8 cellular contexts compared by ENCODE assay signal in genomic region chr5:40904205-40904993, GRCh38. TPM values are rescaled to one million over a fixed set of nuclear protein-coding genes. Genes with fewer than 3 reads are reported as not detected.
DNase-seq lines count a peak whose midpoint lies in the region; ATAC-seq, FAIRE-seq and TF ChIP-seq lines count a peak whose summit lies in the region.

No MANE protein-coding gene starts in this region.

- no peaks in the 10 kb centered on the region for H3K36me3 Mint-ChIP-seq in activated CD8-positive, alpha-beta memory T cell treated with anti-CD3 and anti-CD28 coated beads, Interleukin-2, amount 10 ng/mL, durations not matched to agents 7 days and 5 days
- no peaks in the 10 kb centered on the region for H3K36me3 Mint-ChIP-seq in MCF 10A (ENCODE audit: insufficient read depth, unreplicated experiment)

- H3K4me1 Mint-ChIP-seq in activated CD8-positive, alpha-beta memory T cell treated with anti-CD3 and anti-CD28 coated beads, Interleukin-2, amount 10 ng/mL, durations not matched to agents 7 days and 5 days: no peaks in the 10 kb centered on the region
- peaks cover 10% of the 10 kb centered on the region for H3K4me1 Mint-ChIP-seq in MCF 10A (ENCODE audit: insufficient read depth, unreplicated experiment)

- H3K27me3 Mint-ChIP-seq in activated CD8-positive, alpha-beta memory T cell treated with anti-CD3 and anti-CD28 coated beads, Interleukin-2, amount 10 ng/mL, durations not matched to agents 7 days and 5 days: peaks cover 16% of the 10 kb centered on the region
- H3K27me3 Mint-ChIP-seq in MCF 10A (ENCODE audit: insufficient read depth, unreplicated experiment): no peaks in the 10 kb centered on the region

- no peak overlapping the region for H2AFZ ChIP-seq in OCI-LY3 (ENCODE audit: low read depth, low read length)

- no peaks in the 10 kb centered on the region for H3K9me3 Mint-ChIP-seq in activated CD8-positive, alpha-beta memory T cell treated with anti-CD3 and anti-CD28 coated beads, Interleukin-2, amount 10 ng/mL, durations not matched to agents 7 days and 5 days (ENCODE audit: low read depth)
- no peaks in the 10 kb centered on the region for H3K9me3 Mint-ChIP-seq in MCF 10A (ENCODE audit: unreplicated experiment)

- peak overlapping the region; percentile 49 for H3K4me2 ChIP-seq in OCI-LY3 (ENCODE audit: low read length)

- intact Hi-C loops in MCF 10A (cut with micrococcal nuclease): loop anchor here (1.0 to 10.0 kb wide), 6 partner anchors 210 to 939 kb away; no protein-coding TSS in a partner anchor
- intact Hi-C loops in kidney (cut with DNase I): no loop called here

- peak; percentile 45 for DNase-seq in activated CD8-positive, alpha-beta memory T cell treated with anti-CD3 and anti-CD28 coated beads, Interleukin-2, amount 10 ng/mL, durations not matched to agents 7 days and 5 days
- DNase-seq in activated CD8-positive, alpha-beta memory T cell treated with anti-CD3 and anti-CD28 coated beads, Interleukin-2, amount 50 U/mL, for 48 hours: no peak
- DNase-seq in HUDEP-2 (lab: John Stamatoyannopoulos, UW; ENCODE audit: unreplicated experiment in 76 of 76) (peak in 57 of 76 experiments; percentile 2 to 63 (median 26)), MCF 10A (ENCODE audit: unreplicated experiment) (peak; percentile 81), kidney (no peak)
- peak; percentile 1 for DNase-seq in stimulated activated naive CD4-positive, alpha-beta T cell treated with Interleukin-2 at 50 U/mL for 16 hours (lab: John Stamatoyannopoulos, UW)

- H3K79me2 ChIP-seq in OCI-LY3 (ENCODE audit: low read length): no peaks in the 10 kb centered on the region

- CTCF ChIA-PET in activated CD8-positive, alpha-beta memory T cell treated with anti-CD3 and anti-CD28 coated beads, Interleukin-2, amount 10 ng/mL, durations not matched to agents 7 days and 5 days (lab: Charles Lee): interaction anchor here (1.0 to 1.4 kb wide), 3 partner anchors 11 to 1298 kb away, joined by 3 to 4 read pairs (median 3); no protein-coding TSS in a partner anchor
- CTCF ChIA-PET in MCF 10A (lab: Yijun Ruan, JAX): interaction anchor here (0.5 to 2.9 kb wide), 82 partner anchors 8 to 1511 kb away, joined by 3 to 43 read pairs (median 4); no protein-coding TSS in a partner anchor

- H3K4me3 Mint-ChIP-seq in activated CD8-positive, alpha-beta memory T cell treated with anti-CD3 and anti-CD28 coated beads, Interleukin-2, amount 10 ng/mL, durations not matched to agents 7 days and 5 days: no peak overlapping the region
- H3K4me3 Mint-ChIP-seq in MCF 10A (ENCODE audit: unreplicated experiment): no peak overlapping the region

- H3K9ac ChIP-seq in OCI-LY3 (ENCODE audit: low read length): no peak overlapping the region
- no peak overlapping the region for H3K9ac ChIP-seq in kidney (ENCODE audit: low read length in 2 of 2)

- no peaks in the 10 kb centered on the region for H3K9me3 ChIP-seq in OCI-LY3 (ENCODE audit: insufficient read depth, low read length)
- no peaks in the 10 kb centered on the region for H3K9me3 ChIP-seq in kidney (ENCODE audit: control insufficient read depth in 1 of 2, low read length in 2 of 2)

- TF ChIP-seq CTCF in OCI-LY3 (IDR thresholded peaks at IDR 0.05; ENCODE audit: low read depth, low read length): peak; percentile 89
- peak; percentile 90 for TF ChIP-seq CTCF in MCF 10A (IDR thresholded peaks at IDR 0.05; ENCODE audit: unreplicated experiment)
- peak; percentile 88 for TF ChIP-seq CTCF in kidney (IDR thresholded peaks at IDR 0.05; ENCODE audit: borderline replicate concordance, extremely low read depth, insufficient read depth)

- H3K4me1 ChIP-seq in OCI-LY3 (ENCODE audit: low read length) (peaks cover 9% of the 10 kb centered on the region), kidney (ENCODE audit: control insufficient read depth in 1 of 2, insufficient read depth in 1 of 2, low read depth in 1 of 2, low read length in 2 of 2) (no peaks in the 10 kb centered on the region)

- POLR2A ChIA-PET in MCF 10A (lab: Yijun Ruan, JAX): interaction anchor here (0.7 kb wide), 1 partner anchor 698 kb away, joined by 3 read pairs; no protein-coding TSS in a partner anchor

- H3K27ac Mint-ChIP-seq in activated CD8-positive, alpha-beta memory T cell treated with anti-CD3 and anti-CD28 coated beads, Interleukin-2, amount 10 ng/mL, durations not matched to agents 7 days and 5 days: no peak overlapping the region
- no peak overlapping the region for H3K27ac Mint-ChIP-seq in MCF 10A (ENCODE audit: low read depth, unreplicated experiment)

- H3K4me3 ChIP-seq in OCI-LY3 (ENCODE audit: low read length): no peak overlapping the region
- H3K4me3 ChIP-seq in kidney (ENCODE audit: low read length in 2 of 2): no peak overlapping the region

- H3K27ac ChIP-seq in OCI-LY3 (ENCODE audit: low read length): no peak overlapping the region
- H3K27ac ChIP-seq in kidney (ENCODE audit: low read depth in 2 of 2, low read length in 2 of 2): peak overlapping the region in 1 of 2 donors; percentile 47

- no TSS peak for BruUV-seq in MCF 10A (replicated peaks; lab: Mats Ljungman, UMichigan)

- no peaks in the 10 kb centered on the region for H3K27me3 ChIP-seq in OCI-LY3 (ENCODE audit: low read depth, low read length)

- H3K36me3 ChIP-seq in OCI-LY3 (replicated peaks; ENCODE audit: low read depth, low read length) (no peaks in the 10 kb centered on the region), kidney (ENCODE audit: control insufficient read depth in 1 of 2, insufficient read depth in 2 of 2, low read length in 2 of 2) (no peaks in the 10 kb centered on the region)

- no peaks in the 10 kb centered on the region for H4K20me1 ChIP-seq in OCI-LY3 (ENCODE audit: insufficient read depth, low read length)

- no peak for FAIRE-seq in kidney (lab: Jason Lieb, UNC)

- peak; percentile 66 for ATAC-seq in activated CD8-positive, alpha-beta memory T cell treated with anti-CD3 and anti-CD28 coated beads, Interleukin-2, amount 10 ng/mL, durations not matched to agents 7 days and 5 days
- peak; percentile 79 for ATAC-seq in GM21619 (IDR thresholded peaks at IDR 0.05; ENCODE audit: unreplicated experiment)

RNA-seq across cellular contexts. Expression of gene C7, which starts 4.9 kb away (rescaled TPM):
- not detected for total RNA-seq in activated CD8-positive, alpha-beta memory T cell treated with anti-CD3 and anti-CD28 coated beads, Interleukin-2, amount 10 ng/mL, durations not matched to agents 7 days and 5 days
- not detected in 2 replicates for total RNA-seq in MCF 10A (2022)
- 849 TPM for total RNA-seq in kidney
- polyA plus RNA-seq in kidney (ENCODE audit: insufficient read depth, low read depth, low replicate concordance): 158 TPM

Comparison
In these comparisons a context has a peak if more than half of its experiments do, and no peak if none do; other contexts are left out.
1. DNase-seq: peak in activated CD8-positive, alpha-beta memory T cell treated with anti-CD3 and anti-CD28 coated beads, Interleukin-2, amount 10 ng/mL, durations not matched to agents 7 days and 5 days (single experiment), HUDEP-2 (57 of 76), MCF 10A (single experiment) and stimulated activated naive CD4-positive, alpha-beta T cell treated with Interleukin-2 at 50 U/mL for 16 hours (single experiment); none in activated CD8-positive, alpha-beta memory T cell treated with anti-CD3 and anti-CD28 coated beads, Interleukin-2, amount 50 U/mL, for 48 hours (single experiment) and kidney (single experiment).
2. RNA of gene C7, which starts 4.9 kb away (total RNA-seq): 849 TPM in kidney (single experiment); not detected in activated CD8-positive, alpha-beta memory T cell treated with anti-CD3 and anti-CD28 coated beads, Interleukin-2, amount 10 ng/mL, durations not matched to agents 7 days and 5 days and not detected in MCF 10A; every median in the first group is over 100 times any median in the second.
3. Peak in every context shown above with its lines, with median percentiles within 50 percentile points of each other: CTCF ChIP-seq.